1 cellular context compared by ENCODE assay signal in the genomic region with DNA sequence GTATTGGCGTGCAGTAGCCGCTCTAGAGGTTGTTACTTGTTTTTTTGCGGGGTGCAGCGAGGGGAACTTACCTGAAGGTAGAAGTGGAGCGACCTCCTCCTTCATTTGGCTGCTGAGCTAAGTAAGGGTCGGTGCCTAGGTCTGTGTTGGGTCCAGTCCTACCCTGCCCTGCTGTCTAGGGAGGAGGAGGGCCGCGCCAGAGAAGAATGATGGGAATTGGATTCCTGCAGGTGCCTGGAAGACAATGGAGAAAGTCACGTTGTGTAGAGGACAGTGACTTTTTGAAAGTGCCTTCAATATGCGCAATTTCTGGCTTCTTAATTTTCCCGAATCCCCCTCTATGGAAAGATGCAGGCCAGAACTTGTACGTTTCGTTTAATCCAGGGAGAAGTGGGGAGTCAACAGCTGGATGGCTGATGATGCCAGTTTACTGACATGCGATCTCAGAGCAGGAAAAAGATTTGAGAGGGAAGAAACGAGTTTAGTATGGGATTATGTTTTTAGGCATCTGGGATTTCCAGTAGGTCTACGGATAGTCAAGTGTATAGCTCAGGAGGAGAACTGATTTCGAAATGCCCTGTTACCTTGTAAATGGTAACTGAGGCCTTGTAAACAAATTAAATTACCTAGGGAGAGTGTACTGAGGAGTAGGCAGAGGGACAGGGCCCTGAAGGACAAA.
TF ChIP-seq lines count a peak whose summit lies in the region.

No MANE protein-coding gene starts in this region.

TF ChIP-seq in IMR-90, 13 proteins besides CTCF, POLR2A, EP300 and RAD21 (continued from another document):
- TF ChIP-seq BHLHE40 (IDR thresholded peaks at IDR 0.05; ENCODE audit: low read depth, low read length) (no peak), NFE2L2 (IDR thresholded peaks at IDR 0.05; ENCODE audit: low read depth, low read length) (no peak), MAZ (IDR thresholded peaks at IDR 0.05; ENCODE audit: borderline replicate concordance, low read depth, low read length) (no peak), CHD1 (IDR thresholded peaks at IDR 0.05; ENCODE audit: low read depth, low read length) (no peak), SMC3 (IDR thresholded peaks at IDR 0.05; ENCODE audit: low read depth, low read length) (no peak), MAFK (IDR thresholded peaks at IDR 0.05; ENCODE audit: low read depth, low read length) (no peak), RFX5 (IDR thresholded peaks at IDR 0.05; ENCODE audit: low read depth, low read length) (no peak), CEBPB (IDR thresholded peaks at IDR 0.05; ENCODE audit: low read depth, low read length) (no peak), RCOR1 (IDR thresholded peaks at IDR 0.05; ENCODE audit: insufficient replicate concordance, low read length) (no peak)
